Comparison of ENCODE assay signal across 1 cellular context in the genomic region with DNA sequence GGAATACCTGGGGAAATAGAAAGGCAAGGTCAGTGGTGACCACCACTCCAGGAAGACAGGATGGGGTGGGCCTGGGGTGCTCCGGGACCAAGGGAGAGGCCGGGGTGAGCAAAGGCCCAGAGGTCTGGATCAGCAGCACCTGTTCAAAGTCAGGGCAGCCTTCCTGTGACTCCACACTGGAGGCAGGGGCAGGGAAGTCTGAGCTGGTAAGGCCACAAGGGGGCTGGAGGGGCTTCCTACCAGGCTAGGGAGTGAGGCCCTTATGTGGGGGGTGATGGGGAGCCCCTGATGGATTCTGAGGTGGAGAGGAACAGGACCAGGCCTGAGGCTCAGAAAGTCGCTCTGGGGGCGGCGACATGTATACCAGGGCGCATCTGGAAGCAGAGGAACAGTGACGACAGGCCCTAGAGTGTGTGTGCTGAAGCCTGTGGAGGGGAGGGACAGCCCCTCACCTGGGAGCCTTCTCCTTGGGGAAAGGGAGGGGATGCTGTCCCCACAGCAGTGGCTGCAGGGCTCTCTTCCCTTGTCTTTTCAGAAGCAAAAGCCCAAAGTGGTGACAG.
TF ChIP-seq lines count a peak whose summit lies in the region.

No MANE protein-coding gene starts in this region.

TF ChIP-seq in H1, 55 proteins besides CTCF, POLR2A, EP300 and RAD21:
- TF ChIP-seq PHF8 (conservative IDR thresholded peaks at IDR 0.05; ENCODE audit: low read depth, low read length) (no peak), BACH1 (IDR thresholded peaks at IDR 0.05; ENCODE audit: low read length) (no peak), BRCA1 (IDR thresholded peaks at IDR 0.05; ENCODE audit: low read depth, low read length) (no peak), RXRA (IDR thresholded peaks at IDR 0.05; ENCODE audit: insufficient read depth, low read depth, low read length) (no peak), NRF1 (IDR thresholded peaks at IDR 0.05; ENCODE audit: low read depth, low read length) (no peak), FOSL1 (IDR thresholded peaks at IDR 0.05; ENCODE audit: insufficient read depth, low read depth, low read length) (no peak), JUN (IDR thresholded peaks at IDR 0.05; ENCODE audit: low read depth, low read length) (no peak), EZH2 (IDR thresholded peaks at IDR 0.05; ENCODE audit: low read depth, low read length, severe bottlenecking) (no peak), SIX5 (IDR thresholded peaks at IDR 0.05; ENCODE audit: low read depth, low read length) (no peak)
- TF ChIP-seq, protein P1, sequence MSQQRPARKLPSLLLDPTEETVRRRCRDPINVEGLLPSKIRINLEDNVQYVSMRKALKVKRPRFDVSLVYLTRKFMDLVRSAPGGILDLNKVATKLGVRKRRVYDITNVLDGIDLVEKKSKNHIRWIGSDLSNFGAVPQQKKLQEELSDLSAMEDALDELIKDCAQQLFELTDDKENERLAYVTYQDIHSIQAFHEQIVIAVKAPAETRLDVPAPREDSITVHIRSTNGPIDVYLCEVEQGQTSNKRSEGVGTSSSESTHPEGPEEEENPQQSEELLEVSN (IDR thresholded peaks at IDR 0.05): no peak
- TF ChIP-seq, protein P2, sequence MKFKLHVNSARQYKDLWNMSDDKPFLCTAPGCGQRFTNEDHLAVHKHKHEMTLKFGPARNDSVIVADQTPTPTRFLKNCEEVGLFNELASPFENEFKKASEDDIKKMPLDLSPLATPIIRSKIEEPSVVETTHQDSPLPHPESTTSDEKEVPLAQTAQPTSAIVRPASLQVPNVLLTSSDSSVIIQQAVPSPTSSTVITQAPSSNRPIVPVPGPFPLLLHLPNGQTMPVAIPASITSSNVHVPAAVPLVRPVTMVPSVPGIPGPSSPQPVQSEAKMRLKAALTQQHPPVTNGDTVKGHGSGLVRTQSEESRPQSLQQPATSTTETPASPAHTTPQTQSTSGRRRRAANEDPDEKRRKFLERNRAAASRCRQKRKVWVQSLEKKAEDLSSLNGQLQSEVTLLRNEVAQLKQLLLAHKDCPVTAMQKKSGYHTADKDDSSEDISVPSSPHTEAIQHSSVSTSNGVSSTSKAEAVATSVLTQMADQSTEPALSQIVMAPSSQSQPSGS (IDR thresholded peaks at IDR 0.05; ENCODE audit: low read length): no peak
